In the genomic region with DNA sequence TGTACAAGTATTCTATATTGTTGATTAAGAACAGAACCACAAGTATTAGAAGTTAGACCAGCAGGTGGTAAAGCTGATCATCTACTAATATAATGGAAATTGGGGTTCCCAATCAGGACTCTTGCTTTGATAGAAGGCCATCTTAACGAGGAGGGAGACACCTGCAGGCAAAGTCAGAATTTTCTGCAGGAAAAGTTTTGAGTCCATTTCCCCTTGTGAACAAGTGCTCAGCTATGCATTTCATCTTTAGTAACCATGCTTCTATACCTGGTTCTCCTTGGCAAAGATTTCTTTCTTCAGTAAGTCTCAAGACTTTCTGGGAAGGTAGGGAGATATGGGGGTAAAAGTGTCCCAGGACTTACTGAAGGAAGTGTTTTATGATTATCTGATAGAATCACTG, we compare ENCODE assay signal across 1 cellular context.
TF ChIP-seq lines count a peak whose summit lies in the region.

No MANE protein-coding gene starts in this region.

TF ChIP-seq in GM23338, 12 proteins besides CTCF, POLR2A, EP300 and RAD21 (continued from another document):
- TF ChIP-seq, protein P1, sequence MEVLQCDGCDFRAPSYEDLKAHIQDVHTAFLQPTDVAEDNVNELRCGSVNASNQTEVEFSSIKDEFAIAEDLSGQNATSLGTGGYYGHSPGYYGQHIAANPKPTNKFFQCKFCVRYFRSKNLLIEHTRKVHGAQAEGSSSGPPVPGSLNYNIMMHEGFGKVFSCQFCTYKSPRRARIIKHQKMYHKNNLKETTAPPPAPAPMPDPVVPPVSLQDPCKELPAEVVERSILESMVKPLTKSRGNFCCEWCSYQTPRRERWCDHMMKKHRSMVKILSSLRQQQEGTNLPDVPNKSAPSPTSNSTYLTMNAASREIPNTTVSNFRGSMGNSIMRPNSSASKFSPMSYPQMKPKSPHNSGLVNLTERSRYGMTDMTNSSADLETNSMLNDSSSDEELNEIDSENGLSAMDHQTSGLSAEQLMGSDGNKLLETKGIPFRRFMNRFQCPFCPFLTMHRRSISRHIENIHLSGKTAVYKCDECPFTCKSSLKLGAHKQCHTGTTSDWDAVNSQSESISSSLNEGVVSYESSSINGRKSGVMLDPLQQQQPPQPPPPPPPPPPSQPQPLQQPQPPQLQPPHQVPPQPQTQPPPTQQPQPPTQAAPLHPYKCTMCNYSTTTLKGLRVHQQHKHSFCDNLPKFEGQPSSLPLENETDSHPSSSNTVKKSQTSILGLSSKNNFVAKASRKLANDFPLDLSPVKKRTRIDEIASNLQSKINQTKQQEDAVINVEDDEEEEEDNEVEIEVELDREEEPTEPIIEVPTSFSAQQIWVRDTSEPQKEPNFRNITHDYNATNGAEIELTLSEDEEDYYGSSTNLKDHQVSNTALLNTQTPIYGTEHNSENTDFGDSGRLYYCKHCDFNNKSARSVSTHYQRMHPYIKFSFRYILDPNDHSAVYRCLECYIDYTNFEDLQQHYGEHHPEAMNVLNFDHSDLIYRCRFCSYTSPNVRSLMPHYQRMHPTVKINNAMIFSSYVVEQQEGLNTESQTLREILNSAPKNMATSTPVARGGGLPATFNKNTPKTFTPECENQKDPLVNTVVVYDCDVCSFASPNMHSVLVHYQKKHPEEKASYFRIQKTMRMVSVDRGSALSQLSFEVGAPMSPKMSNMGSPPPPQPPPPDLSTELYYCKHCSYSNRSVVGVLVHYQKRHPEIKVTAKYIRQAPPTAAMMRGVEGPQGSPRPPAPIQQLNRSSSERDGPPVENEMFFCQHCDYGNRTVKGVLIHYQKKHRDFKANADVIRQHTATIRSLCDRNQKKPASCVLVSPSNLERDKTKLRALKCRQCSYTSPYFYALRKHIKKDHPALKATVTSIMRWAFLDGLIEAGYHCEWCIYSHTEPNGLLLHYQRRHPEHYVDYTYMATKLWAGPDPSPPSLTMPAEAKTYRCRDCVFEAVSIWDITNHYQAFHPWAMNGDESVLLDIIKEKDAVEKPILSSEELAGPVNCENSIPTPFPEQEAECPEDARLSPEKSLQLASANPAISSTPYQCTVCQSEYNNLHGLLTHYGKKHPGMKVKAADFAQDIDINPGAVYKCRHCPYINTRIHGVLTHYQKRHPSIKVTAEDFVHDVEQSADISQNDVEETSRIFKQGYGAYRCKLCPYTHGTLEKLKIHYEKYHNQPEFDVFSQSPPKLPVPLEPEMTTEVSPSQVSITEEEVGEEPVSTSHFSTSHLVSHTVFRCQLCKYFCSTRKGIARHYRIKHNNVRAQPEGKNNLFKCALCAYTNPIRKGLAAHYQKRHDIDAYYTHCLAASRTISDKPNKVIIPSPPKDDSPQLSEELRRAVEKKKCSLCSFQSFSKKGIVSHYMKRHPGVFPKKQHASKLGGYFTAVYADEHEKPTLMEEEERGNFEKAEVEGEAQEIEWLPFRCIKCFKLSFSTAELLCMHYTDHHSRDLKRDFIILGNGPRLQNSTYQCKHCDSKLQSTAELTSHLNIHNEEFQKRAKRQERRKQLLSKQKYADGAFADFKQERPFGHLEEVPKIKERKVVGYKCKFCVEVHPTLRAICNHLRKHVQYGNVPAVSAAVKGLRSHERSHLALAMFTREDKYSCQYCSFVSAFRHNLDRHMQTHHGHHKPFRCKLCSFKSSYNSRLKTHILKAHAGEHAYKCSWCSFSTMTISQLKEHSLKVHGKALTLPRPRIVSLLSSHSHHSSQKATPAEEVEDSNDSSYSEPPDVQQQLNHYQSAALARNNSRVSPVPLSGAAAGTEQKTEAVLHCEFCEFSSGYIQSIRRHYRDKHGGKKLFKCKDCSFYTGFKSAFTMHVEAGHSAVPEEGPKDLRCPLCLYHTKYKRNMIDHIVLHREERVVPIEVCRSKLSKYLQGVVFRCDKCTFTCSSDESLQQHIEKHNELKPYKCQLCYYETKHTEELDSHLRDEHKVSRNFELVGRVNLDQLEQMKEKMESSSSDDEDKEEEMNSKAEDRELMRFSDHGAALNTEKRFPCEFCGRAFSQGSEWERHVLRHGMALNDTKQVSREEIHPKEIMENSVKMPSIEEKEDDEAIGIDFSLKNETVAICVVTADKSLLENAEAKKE (CRISPR knock-in tag; IDR thresholded peaks at IDR 0.05), result no peak
- no peak for TF ChIP-seq ZNF114 (CRISPR knock-in tag; IDR thresholded peaks at IDR 0.05)
